14 cellular contexts compared by ENCODE assay signal in the genomic region with DNA sequence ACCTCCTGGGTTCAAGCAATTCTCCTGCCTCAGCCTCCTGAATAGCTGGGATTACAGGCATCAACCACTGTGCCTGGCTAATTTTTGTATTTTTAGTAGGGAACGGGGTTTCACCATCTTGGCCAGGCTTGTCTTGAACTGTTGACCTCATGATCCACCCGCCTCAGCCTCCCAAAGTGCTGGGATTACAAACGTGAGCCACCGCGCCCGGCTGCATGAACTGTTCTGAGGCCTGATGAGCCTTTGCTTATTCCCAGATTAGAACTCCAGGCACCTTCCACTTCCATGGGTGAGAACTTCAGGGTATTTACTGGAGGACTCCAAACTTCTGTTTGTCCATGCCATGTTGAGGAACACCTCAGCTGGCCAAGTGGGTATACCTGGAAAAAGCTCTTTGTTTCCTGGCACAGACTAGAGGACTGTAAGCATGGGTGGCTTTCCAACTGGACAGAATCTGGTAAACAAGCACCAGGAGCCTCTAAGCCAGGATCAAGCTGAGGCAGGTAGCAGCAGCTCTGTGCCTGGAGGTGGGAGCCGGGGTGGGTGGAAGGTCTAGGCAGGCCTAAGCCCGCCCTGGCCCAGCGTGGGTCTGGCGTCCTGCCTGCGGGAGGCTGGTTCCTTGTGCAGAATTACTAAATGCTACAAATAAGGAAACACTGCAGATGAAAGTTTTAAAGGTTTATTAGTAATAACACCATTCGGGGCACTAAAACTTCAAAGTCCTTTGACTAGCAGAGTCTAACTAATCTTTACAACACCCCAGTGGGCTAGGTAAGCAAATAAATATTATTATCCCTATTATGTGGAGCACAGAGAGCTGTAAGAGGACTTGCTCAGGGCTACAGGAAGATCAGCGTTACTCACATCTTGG.
DNase-seq lines count a peak whose midpoint lies in the region; ATAC-seq and TF ChIP-seq lines count a peak whose summit lies in the region.
"Had no signal": no experiment of that assay in that cellular context is flagged by ENCODE, and none has a peak within 500 bp of the region (broad histone marks: within the 10 kb centered on the region; RNA-seq: fewer than 3 reads in every experiment).

No MANE protein-coding gene starts in this region.

- WGBS in tibial nerve, 2 donors, result 46 to 53% methylated on average over 13 of the region's 13 CpGs

- H3K4me3 ChIP-seq in HUES48 (ENCODE audit: low read depth, low read length) (no peak overlapping the region), lower lobe of right lung (no peak overlapping the region), tibial nerve (no peak overlapping the region)

- no peak for ATAC-seq in lower lobe of right lung
- ATAC-seq in GM21515 (IDR thresholded peaks at IDR 0.05; ENCODE audit: unreplicated experiment), result no peak
- no peak for ATAC-seq in HG03095 (IDR thresholded peaks at IDR 0.05; ENCODE audit: unreplicated experiment)
- no peak for ATAC-seq in naive thymus-derived CD8-positive, alpha-beta T cell

- POLR2A ChIA-PET in naive thymus-derived CD8-positive, alpha-beta T cell (lab: Charles Lee), result no interaction called here

- no peak for TF ChIP-seq EP300 in tibial nerve (IDR thresholded peaks at IDR 0.05)

- H3K4me3 Mint-ChIP-seq in brain, result peak overlapping the region in 1 of 5 experiments; percentile 28
- no peak overlapping the region for H3K4me3 Mint-ChIP-seq in naive thymus-derived CD8-positive, alpha-beta T cell
- H3K4me3 Mint-ChIP-seq: T-helper 2 cell treated with Interferon-gamma antibody and Interleukin-4, amounts not matched to agents 5 μg/mL and 100 μg/mL, for 36 hours had no signal

- H3K36me3 ChIP-seq in HUES48 (ENCODE audit: control insufficient read depth, insufficient read depth, low read length), result no peaks in the 10 kb centered on the region
- no peaks in the 10 kb centered on the region for H3K36me3 ChIP-seq in lower lobe of right lung
- no peaks in the 10 kb centered on the region for H3K36me3 ChIP-seq in tibial nerve

- peak overlapping the region in 4 of 5 experiments; percentile 24 to 94 (median 62) for H3K27ac Mint-ChIP-seq in brain
- H3K27ac Mint-ChIP-seq in naive thymus-derived CD8-positive, alpha-beta T cell, result no peak overlapping the region
- H3K27ac Mint-ChIP-seq: T-helper 2 cell treated with Interferon-gamma antibody and Interleukin-4, amounts not matched to agents 5 μg/mL and 100 μg/mL, for 36 hours had no signal

- peaks cover 0 to 3% (median 0%) of the 10 kb centered on the region in 5 experiments for H3K9me3 Mint-ChIP-seq in brain
- peaks cover 0 to 5% (median 0%) of the 10 kb centered on the region in 9 donors for H3K9me3 Mint-ChIP-seq in naive thymus-derived CD8-positive, alpha-beta T cell
- H3K9me3 Mint-ChIP-seq: T-helper 2 cell treated with Interferon-gamma antibody and Interleukin-4, amounts not matched to agents 5 μg/mL and 100 μg/mL, for 36 hours had no signal

- H3K27ac ChIP-seq in HUES48 (ENCODE audit: low read depth, low read length) (peak overlapping the region; percentile 32), lower lobe of right lung (no peak overlapping the region), tibial nerve (peak overlapping the region in 3 of 4 donors; percentile 24 to 90 (median 59))
- H3K27ac ChIP-seq: C4-2B had no signal

- H3K36me3 Mint-ChIP-seq in brain, result peaks cover 11% of the 10 kb centered on the region
- H3K36me3 Mint-ChIP-seq in naive thymus-derived CD8-positive, alpha-beta T cell, result no peaks in the 10 kb centered on the region

- DNase-seq in lower lobe of right lung (peak; percentile 47), tibial nerve (ENCODE audit: low spot score in 2 of 2) (no peak), NCI-H446 treated with DMSO at 0.1 percent for 48 hours (lab: John Stamatoyannopoulos, UW) (no peak)
- DNase-seq in naive thymus-derived CD8-positive, alpha-beta T cell, result no peak
- DNase-seq: activated CD4-positive, alpha-beta T cell treated with anti-CD3 and anti-CD28 coated beads, Interleukin-2, amount 50 U/mL, for 4 hours; NCI-H1417 treated with DMSO at 0.1 percent for 48 hours; NCI-H524; stimulated activated naive CD4-positive, alpha-beta T cell treated with Interleukin-2 at 50 U/mL for 16 hours had no signal

- H3K4me1 Mint-ChIP-seq in brain, result peaks cover 38% of the 10 kb centered on the region
- H3K4me1 Mint-ChIP-seq in naive thymus-derived CD8-positive, alpha-beta T cell, result no peaks in the 10 kb centered on the region

- no peaks in the 10 kb centered on the region for H3K27me3 Mint-ChIP-seq in brain
- H3K27me3 Mint-ChIP-seq in naive thymus-derived CD8-positive, alpha-beta T cell, result no peaks in the 10 kb centered on the region

- H3K27me3 ChIP-seq in HUES48 (ENCODE audit: control insufficient read depth, insufficient read depth, low read length), result no peaks in the 10 kb centered on the region
- no peaks in the 10 kb centered on the region for H3K27me3 ChIP-seq in lower lobe of right lung (ENCODE audit: low read depth)
- no peaks in the 10 kb centered on the region for H3K27me3 ChIP-seq in tibial nerve

- no peaks in the 10 kb centered on the region for H3K9me3 ChIP-seq in HUES48 (ENCODE audit: control insufficient read depth, insufficient read depth, low read length)
- H3K9me3 ChIP-seq in lower lobe of right lung, result no peaks in the 10 kb centered on the region
- no peaks in the 10 kb centered on the region for H3K9me3 ChIP-seq in tibial nerve

- no peaks in the 10 kb centered on the region for H3K4me1 ChIP-seq in HUES48 (ENCODE audit: control insufficient read depth, insufficient read depth, low read length)
- H3K4me1 ChIP-seq in lower lobe of right lung, result no peaks in the 10 kb centered on the region
- H3K4me1 ChIP-seq in tibial nerve, result peaks cover 0 to 31% (median 14%) of the 10 kb centered on the region in 4 donors

- intact Hi-C loops in lower lobe of right lung (cut with DNase I), result no loop called here

- TF ChIP-seq CTCF in brain (conservative IDR thresholded peaks at IDR 0.05) (no peak), lower lobe of right lung (IDR thresholded peaks at IDR 0.05) (no peak), tibial nerve (IDR thresholded peaks at IDR 0.05) (no peak)

- no peak overlapping the region for H3K9ac ChIP-seq in HUES48 (ENCODE audit: low read depth, low read length)

- TF ChIP-seq POLR2A in tibial nerve (IDR thresholded peaks at IDR 0.05), result no peak

Comparison
In these comparisons a context has a peak if more than half of its experiments do, and no peak if none do; other contexts are left out.
1. H3K27ac Mint-ChIP-seq: peak in brain (4 of 5); none in naive thymus-derived CD8-positive, alpha-beta T cell (0 of 10).